2 cellular contexts compared by ENCODE assay signal in the genomic region with DNA sequence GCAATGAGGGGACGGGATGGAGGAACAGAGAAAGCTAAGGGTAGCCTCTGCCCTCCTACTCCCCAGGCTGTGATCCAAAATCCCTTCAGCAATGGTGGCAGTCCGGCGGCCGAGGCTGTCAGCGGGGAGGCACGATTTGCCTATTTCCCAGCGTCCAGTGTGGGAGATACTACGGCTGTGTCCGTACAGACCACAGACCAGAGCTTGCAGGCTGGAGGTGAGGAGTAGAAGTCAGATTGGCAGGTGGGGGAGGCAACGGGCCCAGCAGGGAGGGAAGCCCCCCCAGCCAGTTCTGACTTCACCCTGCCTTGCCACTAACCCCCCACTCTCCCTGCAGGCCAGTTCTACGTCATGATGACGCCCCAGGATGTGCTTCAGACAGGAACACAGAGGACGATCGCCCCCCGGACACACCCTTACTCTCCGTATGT.
TF ChIP-seq lines count a peak whose summit lies in the region.

No MANE protein-coding gene starts in this region.

TF ChIP-seq in SK-N-SH, 30 proteins besides CTCF, POLR2A, EP300 and RAD21 (continued from another document):
- no peak for TF ChIP-seq USF2 (IDR thresholded peaks at IDR 0.05; ENCODE audit: borderline replicate concordance, low read depth, low read length)

TF ChIP-seq in SK-N-SH treated with all-trans-retinoic acid at 6 μM for 48 hours, 23 proteins besides CTCF, POLR2A, EP300 and RAD21 (continued from another document):
- TF ChIP-seq POU6F1 (CRISPR knock-in tag; IDR thresholded peaks at IDR 0.05; ENCODE audit: borderline replicate concordance, low read depth) (no peak), PPARA (CRISPR knock-in tag; IDR thresholded peaks at IDR 0.05; ENCODE audit: borderline replicate concordance) (no peak)
- TF ChIP-seq, protein P1, sequence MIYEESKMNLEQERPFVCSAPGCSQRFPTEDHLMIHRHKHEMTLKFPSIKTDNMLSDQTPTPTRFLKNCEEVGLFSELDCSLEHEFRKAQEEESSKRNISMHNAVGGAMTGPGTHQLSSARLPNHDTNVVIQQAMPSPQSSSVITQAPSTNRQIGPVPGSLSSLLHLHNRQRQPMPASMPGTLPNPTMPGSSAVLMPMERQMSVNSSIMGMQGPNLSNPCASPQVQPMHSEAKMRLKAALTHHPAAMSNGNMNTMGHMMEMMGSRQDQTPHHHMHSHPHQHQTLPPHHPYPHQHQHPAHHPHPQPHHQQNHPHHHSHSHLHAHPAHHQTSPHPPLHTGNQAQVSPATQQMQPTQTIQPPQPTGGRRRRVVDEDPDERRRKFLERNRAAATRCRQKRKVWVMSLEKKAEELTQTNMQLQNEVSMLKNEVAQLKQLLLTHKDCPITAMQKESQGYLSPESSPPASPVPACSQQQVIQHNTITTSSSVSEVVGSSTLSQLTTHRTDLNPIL (CRISPR knock-in tag; IDR thresholded peaks at IDR 0.05; ENCODE audit: low read depth) = no peak
